In the genomic region with DNA sequence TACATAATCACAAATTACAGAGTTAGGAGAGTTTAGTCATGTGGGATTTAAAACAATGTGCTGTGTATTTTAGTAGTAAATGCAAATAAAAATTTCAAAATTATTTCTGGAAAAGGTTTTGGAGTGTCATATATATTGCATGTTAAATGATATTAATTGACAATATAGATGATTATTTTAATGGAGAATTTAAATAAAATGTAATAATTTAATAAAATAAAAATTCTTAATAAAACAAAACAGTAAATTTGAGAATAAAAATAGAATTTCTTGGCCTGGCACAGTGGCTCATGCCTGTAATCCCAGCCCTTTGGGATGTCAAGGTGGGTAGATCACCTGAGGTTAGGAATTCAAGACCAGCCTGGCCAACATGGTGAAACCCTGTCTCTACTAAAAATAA, we compare ENCODE assay signal across 39 cellular contexts.
"Had no signal": no experiment of that assay in that cellular context is flagged by ENCODE, and none has a peak within 500 bp of the region (broad histone marks: within the 10 kb centered on the region; RNA-seq: fewer than 3 reads in every experiment).

No MANE protein-coding gene starts in this region.

- H3K9me3 ChIP-seq: adrenal gland, ascending aorta, body of pancreas, breast epithelium had no signal

- DNase-seq: activated effector memory CD4-positive, alpha-beta T cell treated with anti-CD3 and anti-CD28 coated beads, Interleukin-2, amount 50 U/mL, for 16 hours; activated effector memory CD4-positive, alpha-beta T cell treated with Interleukin-2 at 50 U/mL for 16 hours; activated gamma-delta T cell; activated gamma-delta T cell treated with Interleukin-2 at 50 U/mL for 16 hours; activated naive CD4-positive, alpha-beta T cell; activated naive CD4-positive, alpha-beta T cell treated with anti-CD3 and anti-CD28 coated beads for 36 hours; activated naive CD4-positive, alpha-beta T cell treated with anti-CD3 and anti-CD28 coated beads, Interleukin-2, amount 10 ng/mL, durations not matched to agents 7 days and 5 days; activated naive CD4-positive, alpha-beta T cell treated with anti-CD3 and anti-CD28 coated beads, Interleukin-2, amount 50 U/mL, for 16 hours; activated naive CD4-positive, alpha-beta T cell treated with Interleukin-2 at 50 U/mL for 16 hours; activated naive CD8-positive, alpha-beta T cell treated with anti-CD3 and anti-CD28 coated beads for 36 hours; activated naive CD8-positive, alpha-beta T cell treated with anti-CD3 and anti-CD28 coated beads, Interleukin-2, amount 10 ng/mL, durations not matched to agents 7 days and 5 days; activated naive CD8-positive, alpha-beta T cell treated with anti-CD3 and anti-CD28 coated beads, Interleukin-2, amount 50 U/mL, for 24 hours; activated T-cell treated with anti-CD3 and anti-CD28 coated beads, Interleukin-2, amount 50 U/mL, for 24 hours; activated T-cell treated with anti-CD3 and anti-CD28 coated beads, Interleukin-2, amount 50 U/mL, for 4 hours; activated T-cell treated with anti-CD3 and anti-CD28 coated beads, Interleukin-2, amount 50 U/mL, for 48 hours; activated T-cell treated with anti-CD3 and anti-CD28 coated beads, Interleukin-2, amount 50 U/mL, for 72 hours; adrenal gland; amniotic stem cell; amygdala; anterior cingulate cortex; aorta; body of pancreas; brain microvascular endothelial cell; caudate nucleus; central memory CD4-positive, alpha-beta T cell; cerebellar nuclear complex had no signal

- H3K4me3 Mint-ChIP-seq: activated naive CD4-positive, alpha-beta T cell treated with anti-CD3 and anti-CD28 coated beads for 36 hours; activated naive CD4-positive, alpha-beta T cell treated with anti-CD3 and anti-CD28 coated beads, Interleukin-2, amount 10 ng/mL, durations not matched to agents 7 days and 5 days; activated naive CD4-positive, alpha-beta T cell treated with anti-CD3 and anti-CD28 coated beads, Interleukin-2, amount 50 U/mL, for 24 hours; activated naive CD8-positive, alpha-beta T cell; activated naive CD8-positive, alpha-beta T cell treated with anti-CD3 and anti-CD28 coated beads for 36 hours; activated naive CD8-positive, alpha-beta T cell treated with anti-CD3 and anti-CD28 coated beads, Interleukin-2, amount 10 ng/mL, durations not matched to agents 7 days and 5 days; activated naive CD8-positive, alpha-beta T cell treated with anti-CD3 and anti-CD28 coated beads, Interleukin-2, amount 50 U/mL, for 24 hours; activated T-cell treated with anti-CD3 and anti-CD28 coated beads, Interleukin-2, amount 50 U/mL, for 24 hours; activated T-cell treated with anti-CD3 and anti-CD28 coated beads, Interleukin-2, amount 50 U/mL, for 4 hours; activated T-cell treated with anti-CD3 and anti-CD28 coated beads, Interleukin-2, amount 50 U/mL, for 72 hours; activated T-helper 1 cell treated with anti-CD3 and anti-CD28 coated beads, Interleukin-12 subunit alpha, Interleukin-12 subunit beta, Interleukin-2, Interleukin-4 antibody, amounts not matched to agents 30 ng/mL and 10 ng/mL and 1 ng/mL, durations not matched to agents 14 hours and 24 hours and 36 hours; activated T-helper 17 cell treated with anti-CD3 and anti-CD28 coated beads, Interleukin-2, amount 50 U/mL, for 72 hours; brain; central memory CD8-positive, alpha-beta T cell had no signal

- H3K4me3 ChIP-seq: adrenal gland, ascending aorta, breast epithelium, cardiac muscle cell had no signal

- H3K27ac Mint-ChIP-seq: activated naive CD4-positive, alpha-beta T cell treated with anti-CD3 and anti-CD28 coated beads for 36 hours; activated naive CD4-positive, alpha-beta T cell treated with anti-CD3 and anti-CD28 coated beads, Interleukin-2, amount 10 ng/mL, durations not matched to agents 7 days and 5 days; activated naive CD4-positive, alpha-beta T cell treated with anti-CD3 and anti-CD28 coated beads, Interleukin-2, amount 50 U/mL, for 24 hours; activated naive CD4-positive, alpha-beta T cell treated with anti-CD3 and anti-CD28 coated beads, Interleukin-2, amount 50 U/mL, for 72 hours; activated naive CD8-positive, alpha-beta T cell; activated naive CD8-positive, alpha-beta T cell treated with anti-CD3 and anti-CD28 coated beads for 36 hours; activated naive CD8-positive, alpha-beta T cell treated with anti-CD3 and anti-CD28 coated beads, Interleukin-2, amount 10 ng/mL, durations not matched to agents 7 days and 5 days; activated naive CD8-positive, alpha-beta T cell treated with anti-CD3 and anti-CD28 coated beads, Interleukin-2, amount 50 U/mL, for 24 hours; activated T-cell treated with anti-CD3 and anti-CD28 coated beads, Interleukin-2, amount 50 U/mL, for 24 hours; activated T-cell treated with anti-CD3 and anti-CD28 coated beads, Interleukin-2, amount 50 U/mL, for 72 hours; activated T-helper 1 cell treated with anti-CD3 and anti-CD28 coated beads, Interleukin-12 subunit alpha, Interleukin-12 subunit beta, Interleukin-2, Interleukin-4 antibody, amounts not matched to agents 30 ng/mL and 10 ng/mL and 1 ng/mL, durations not matched to agents 14 hours and 24 hours and 36 hours; activated T-helper 17 cell treated with anti-CD3 and anti-CD28 coated beads, Interleukin-2, amount 50 U/mL, for 72 hours; activated T-helper 2 cell treated with anti-CD3 and anti-CD28 coated beads, Interferon-gamma antibody, Interleukin-2, Interleukin-4, amounts not matched to agents 10 μg/mL and 5 μg/mL and 100 μg/mL, durations not matched to agents 14 hours and 24 hours and 36 hours; brain had no signal

- H3K4me1 ChIP-seq: adrenal gland, ascending aorta, body of pancreas, breast epithelium had no signal

- H3K4me1 Mint-ChIP-seq: activated naive CD4-positive, alpha-beta T cell treated with anti-CD3 and anti-CD28 coated beads, Interleukin-2, amount 10 ng/mL, durations not matched to agents 7 days and 5 days; activated naive CD4-positive, alpha-beta T cell treated with anti-CD3 and anti-CD28 coated beads, Interleukin-2, amount 50 U/mL, for 24 hours; activated naive CD8-positive, alpha-beta T cell treated with anti-CD3 and anti-CD28 coated beads for 36 hours; activated naive CD8-positive, alpha-beta T cell treated with anti-CD3 and anti-CD28 coated beads, Interleukin-2, amount 10 ng/mL, durations not matched to agents 7 days and 5 days; activated naive CD8-positive, alpha-beta T cell treated with anti-CD3 and anti-CD28 coated beads, Interleukin-2, amount 50 U/mL, for 24 hours; activated T-helper 17 cell treated with anti-CD3 and anti-CD28 coated beads, Interleukin-2, amount 50 U/mL, for 72 hours; brain; central memory CD8-positive, alpha-beta T cell had no signal

- H3K27ac ChIP-seq: adrenal gland, ascending aorta, body of pancreas, brain microvascular endothelial cell, breast epithelium, cardiac muscle cell had no signal

- H3K27me3 Mint-ChIP-seq: activated naive CD4-positive, alpha-beta T cell treated with anti-CD3 and anti-CD28 coated beads, Interleukin-2, amount 10 ng/mL, durations not matched to agents 7 days and 5 days; activated naive CD4-positive, alpha-beta T cell treated with anti-CD3 and anti-CD28 coated beads, Interleukin-2, amount 50 U/mL, for 24 hours; activated naive CD8-positive, alpha-beta T cell; activated naive CD8-positive, alpha-beta T cell treated with anti-CD3 and anti-CD28 coated beads for 36 hours; activated naive CD8-positive, alpha-beta T cell treated with anti-CD3 and anti-CD28 coated beads, Interleukin-2, amount 10 ng/mL, durations not matched to agents 7 days and 5 days; activated naive CD8-positive, alpha-beta T cell treated with anti-CD3 and anti-CD28 coated beads, Interleukin-2, amount 50 U/mL, for 24 hours; activated T-cell treated with anti-CD3 and anti-CD28 coated beads, Interleukin-2, amount 50 U/mL, for 24 hours; activated T-helper 17 cell treated with anti-CD3 and anti-CD28 coated beads, Interleukin-2, amount 50 U/mL, for 72 hours; brain; central memory CD8-positive, alpha-beta T cell had no signal

- H3K27me3 ChIP-seq: adrenal gland, ascending aorta, body of pancreas, brain microvascular endothelial cell, breast epithelium, cardiac muscle cell had no signal

- H3K36me3 Mint-ChIP-seq: activated naive CD4-positive, alpha-beta T cell treated with anti-CD3 and anti-CD28 coated beads, Interleukin-2, amount 10 ng/mL, durations not matched to agents 7 days and 5 days; activated naive CD4-positive, alpha-beta T cell treated with anti-CD3 and anti-CD28 coated beads, Interleukin-2, amount 50 U/mL, for 24 hours; activated naive CD4-positive, alpha-beta T cell treated with anti-CD3 and anti-CD28 coated beads, Interleukin-2, amount 50 U/mL, for 72 hours; activated naive CD8-positive, alpha-beta T cell; activated naive CD8-positive, alpha-beta T cell treated with anti-CD3 and anti-CD28 coated beads for 36 hours; activated naive CD8-positive, alpha-beta T cell treated with anti-CD3 and anti-CD28 coated beads, Interleukin-2, amount 10 ng/mL, durations not matched to agents 7 days and 5 days; brain had no signal

- FAIRE-seq: astrocyte, bronchial epithelial cell had no signal

- H3K9me3 Mint-ChIP-seq: activated naive CD4-positive, alpha-beta T cell treated with anti-CD3 and anti-CD28 coated beads for 36 hours; activated naive CD4-positive, alpha-beta T cell treated with anti-CD3 and anti-CD28 coated beads, Interleukin-2, amount 50 U/mL, for 24 hours; activated T-cell treated with anti-CD3 and anti-CD28 coated beads, Interleukin-2, amount 50 U/mL, for 24 hours; activated T-helper 1 cell treated with anti-CD3 and anti-CD28 coated beads, Interleukin-12 subunit alpha, Interleukin-12 subunit beta, Interleukin-2, Interleukin-4 antibody, amounts not matched to agents 30 ng/mL and 10 ng/mL and 1 ng/mL, durations not matched to agents 14 hours and 24 hours and 36 hours; activated T-helper 17 cell treated with anti-CD3 and anti-CD28 coated beads, Interleukin-2, amount 50 U/mL, for 72 hours; brain had no signal

- H3K36me3 ChIP-seq: adrenal gland, ascending aorta, brain microvascular endothelial cell, breast epithelium, cardiac muscle cell had no signal

- ATAC-seq: activated naive CD4-positive, alpha-beta T cell treated with anti-CD3 and anti-CD28 coated beads, Interleukin-2, amount 50 U/mL, for 72 hours; activated naive CD8-positive, alpha-beta T cell treated with anti-CD3 and anti-CD28 coated beads, Interleukin-2, amount 50 U/mL, for 24 hours; activated T-cell treated with anti-CD3 and anti-CD28 coated beads, Interleukin-2, amount 50 U/mL, for 4 hours; activated T-cell treated with anti-CD3 and anti-CD28 coated beads, Interleukin-2, amount 50 U/mL, for 72 hours; activated T-helper 17 cell treated with anti-CD3 and anti-CD28 coated beads, Interleukin-2, amount 50 U/mL, for 72 hours; body of pancreas had no signal
